ENCODE assay signal across 17 cellular contexts in genomic region chr16:57562669-57563486, GRCh38. TPM values are rescaled to one million over a fixed set of nuclear protein-coding genes. Genes with fewer than 3 reads are reported as not detected.
"Had no signal": no experiment of that assay in that cellular context is flagged by ENCODE, and none has a peak within 500 bp of the region (broad histone marks: within the 10 kb centered on the region; RNA-seq: fewer than 3 reads in every experiment).

No MANE protein-coding gene starts in this region.

- H3K27ac ChIP-seq: breast epithelium, gastrocnemius medialis, heart right ventricle, psoas muscle, right lobe of liver, uterus had no signal

- H3K4me1 ChIP-seq: breast epithelium, gastrocnemius medialis, heart right ventricle, psoas muscle, right lobe of liver, uterus had no signal

- H3K9me3 ChIP-seq: gastrocnemius medialis, psoas muscle, right lobe of liver had no signal

- H3K36me3 ChIP-seq: breast epithelium, gastrocnemius medialis, heart right ventricle, right lobe of liver, uterus had no signal

- H3K4me3 Mint-ChIP-seq: activated CD4-positive, alpha-beta memory T cell treated with anti-CD3 and anti-CD28 coated beads, Interleukin-2, amount 10 ng/mL, durations not matched to agents 7 days and 5 days; activated T-helper 1 cell treated with anti-CD3 and anti-CD28 coated beads, Interleukin-12 subunit alpha, Interleukin-12 subunit beta, Interleukin-2, Interleukin-4 antibody, amounts not matched to agents 30 ng/mL and 10 ng/mL and 1 ng/mL, durations not matched to agents 14 hours and 24 hours and 36 hours; endodermal cell; T-helper 17 cell; WTC11 had no signal

- ATAC-seq: gastrocnemius medialis, heart right ventricle, left lobe of liver, psoas muscle, T-helper 17 cell, WTC11 had no signal

- H3K4me3 ChIP-seq: breast epithelium, gastrocnemius medialis, heart right ventricle, psoas muscle, right lobe of liver, uterus had no signal

- H3K27ac Mint-ChIP-seq: activated CD4-positive, alpha-beta memory T cell treated with anti-CD3 and anti-CD28 coated beads, Interleukin-2, amount 10 ng/mL, durations not matched to agents 7 days and 5 days; activated T-helper 1 cell treated with anti-CD3 and anti-CD28 coated beads, Interleukin-12 subunit alpha, Interleukin-12 subunit beta, Interleukin-2, Interleukin-4 antibody, amounts not matched to agents 30 ng/mL and 10 ng/mL and 1 ng/mL, durations not matched to agents 14 hours and 24 hours and 36 hours; endodermal cell; WTC11 had no signal

- H3K4me1 Mint-ChIP-seq: endodermal cell, WTC11 had no signal

- H3K27me3 Mint-ChIP-seq: activated CD4-positive, alpha-beta memory T cell treated with anti-CD3 and anti-CD28 coated beads, Interleukin-2, amount 10 ng/mL, durations not matched to agents 7 days and 5 days; T-helper 17 cell had no signal

- H3K27me3 ChIP-seq: breast epithelium, right lobe of liver, uterus had no signal

- DNase-seq: activated CD4-positive, alpha-beta memory T cell treated with anti-CD3 and anti-CD28 coated beads, Interleukin-2, amount 10 ng/mL, durations not matched to agents 7 days and 5 days; activated CD4-positive, alpha-beta T cell treated with anti-CD3 and anti-CD28 coated beads for 4 hours; dermis blood vessel endothelial cell; endodermal cell; erythroblast; gastrocnemius medialis; heart right ventricle; psoas muscle; right lobe of liver; T-helper 17 cell; uterus had no signal

RNA-seq across cellular contexts. Expression of gene ADGRG5, which starts 20.4 kb away (rescaled TPM):
- total RNA-seq: chondrocyte, dermis blood vessel endothelial cell, gastrocnemius medialis, osteoblast had no signal
